ENCODE assay signal across 1 cellular context in genomic region chr12:49021292-49021915, GRCh38.
TF ChIP-seq lines count a peak whose summit lies in the region.

No MANE protein-coding gene starts in this region.

TF ChIP-seq in SK-N-SH, 30 proteins besides CTCF, POLR2A, EP300 and RAD21 (continued from another document):
- no peak for TF ChIP-seq REST (IDR thresholded peaks at IDR 0.05; ENCODE audit: low read depth, low read length)
- TF ChIP-seq EZH2phosphoT487 (IDR thresholded peaks at IDR 0.05; ENCODE audit: borderline replicate concordance, low read depth), result no peak
- no peak for TF ChIP-seq ZBTB33 (IDR thresholded peaks at IDR 0.05; ENCODE audit: borderline replicate concordance, low read depth)
- no peak for TF ChIP-seq IRF3 (IDR thresholded peaks at IDR 0.05; ENCODE audit: low read depth, low read length)
